In genomic region chr6:167549187-167549586, GRCh38 we compare ENCODE assay signal across 16 cellular contexts.
DNase-seq lines count a peak whose midpoint lies in the region; TF ChIP-seq lines count a peak whose summit lies in the region.
"Had no signal": no experiment of that assay in that cellular context is flagged by ENCODE, and none has a peak within 500 bp of the region (broad histone marks: within the 10 kb centered on the region; RNA-seq: fewer than 3 reads in every experiment).

No MANE protein-coding gene starts in this region.

- peak; percentile 25 for DNase-seq in H7
- DNase-seq in coronary artery (ENCODE audit: low spot score): no peak
- peak; percentile 49 for DNase-seq in medulla oblongata (ENCODE audit: extremely low spot score)
- DNase-seq in testis: peak; percentile 75
- no peak for DNase-seq in NCI-H82 (lab: John Stamatoyannopoulos, UW)
- no peak for DNase-seq in NCI-H2171 treated with DMSO at 0.1 percent for 48 hours (lab: John Stamatoyannopoulos, UW)
- DNase-seq in HUDEP-2 (lab: John Stamatoyannopoulos, UW; ENCODE audit: unreplicated experiment in 76 of 76): no peak
- DNase-seq in esophagus squamous epithelium (lab: John Stamatoyannopoulos, UW): no peak
- DNase-seq: Caco-2, DMS153, HFFc6, KG1, NCI-H1436, NCI-H2029 treated with DMSO at 0.1 percent for 48 hours, NCI-H510A had no signal

- H3K4me1 ChIP-seq in testis (peaks cover 36% of the 10 kb centered on the region), esophagus squamous epithelium (peaks cover 8 to 16% (median 13%) of the 10 kb centered on the region in 3 donors)
- H3K4me1 ChIP-seq: Caco-2 had no signal

- intact Hi-C loops in testis (cut with DNase I; ENCODE audit: low total_unique reads) (no loop called here), esophagus squamous epithelium (cut with DNase I) (no loop called here)

- H3K27me3 ChIP-seq in H7 (ENCODE audit: control insufficient read depth, insufficient read depth, low read length) (no peaks in the 10 kb centered on the region), testis (no peaks in the 10 kb centered on the region), esophagus squamous epithelium (no peaks in the 10 kb centered on the region)

- TF ChIP-seq POLR2A in testis (IDR thresholded peaks at IDR 0.05): no peak
- TF ChIP-seq POLR2A in esophagus squamous epithelium (IDR thresholded peaks at IDR 0.05): no peak

- H3K4me3 ChIP-seq in H7 (ENCODE audit: insufficient read depth, low read depth, low read length): no peak overlapping the region
- H3K4me3 ChIP-seq in coronary artery: no peak overlapping the region
- H3K4me3 ChIP-seq in testis: no peak overlapping the region
- no peak overlapping the region for H3K4me3 ChIP-seq in esophagus squamous epithelium
- H3K4me3 ChIP-seq: A549 had no signal

- H3K36me3 ChIP-seq in H7 (replicated peaks; ENCODE audit: control insufficient read depth, insufficient read depth, low read length) (no peaks in the 10 kb centered on the region), testis (ENCODE audit: low read depth, missing control alignments) (no peaks in the 10 kb centered on the region), esophagus squamous epithelium (no peaks in the 10 kb centered on the region)

- 42 to 49% methylated on average over 9 of the region's 9 CpGs for WGBS in testis, 2 donors
- WGBS in esophagus squamous epithelium, 2 donors: 77 to 80% methylated on average over 9 of the region's 9 CpGs

- H3K9me3 ChIP-seq in testis (no peaks in the 10 kb centered on the region), esophagus squamous epithelium (no peaks in the 10 kb centered on the region)
- H3K9me3 ChIP-seq: A549, Caco-2 had no signal

- no peak for TF ChIP-seq CTCF in coronary artery (IDR thresholded peaks at IDR 0.05)
- no peak for TF ChIP-seq CTCF in testis (IDR thresholded peaks at IDR 0.05)
- TF ChIP-seq CTCF in esophagus squamous epithelium (IDR thresholded peaks at IDR 0.05): no peak

- peak overlapping the region; percentile 63 to 70 for H3K27ac ChIP-seq in coronary artery
- peak overlapping the region in 1 of 2 donors; percentile 87 for H3K27ac ChIP-seq in testis
- no peak overlapping the region for H3K27ac ChIP-seq in esophagus squamous epithelium
- H3K27ac ChIP-seq: A549 had no signal

Comparison
In these comparisons a context has a peak if more than half of its experiments do, and no peak if none do; other contexts are left out.
1. DNase-seq: peak in H7 (single experiment), medulla oblongata (single experiment) and testis (single experiment); none in coronary artery (single experiment), NCI-H82 (single experiment), NCI-H2171 treated with DMSO at 0.1 percent for 48 hours (single experiment), HUDEP-2 (0 of 76) and esophagus squamous epithelium (single experiment).
2. H3K27ac ChIP-seq: peak in coronary artery (2 of 2); none in esophagus squamous epithelium (0 of 4).